Comparison of ENCODE assay signal across 1 cellular context in the genomic region with DNA sequence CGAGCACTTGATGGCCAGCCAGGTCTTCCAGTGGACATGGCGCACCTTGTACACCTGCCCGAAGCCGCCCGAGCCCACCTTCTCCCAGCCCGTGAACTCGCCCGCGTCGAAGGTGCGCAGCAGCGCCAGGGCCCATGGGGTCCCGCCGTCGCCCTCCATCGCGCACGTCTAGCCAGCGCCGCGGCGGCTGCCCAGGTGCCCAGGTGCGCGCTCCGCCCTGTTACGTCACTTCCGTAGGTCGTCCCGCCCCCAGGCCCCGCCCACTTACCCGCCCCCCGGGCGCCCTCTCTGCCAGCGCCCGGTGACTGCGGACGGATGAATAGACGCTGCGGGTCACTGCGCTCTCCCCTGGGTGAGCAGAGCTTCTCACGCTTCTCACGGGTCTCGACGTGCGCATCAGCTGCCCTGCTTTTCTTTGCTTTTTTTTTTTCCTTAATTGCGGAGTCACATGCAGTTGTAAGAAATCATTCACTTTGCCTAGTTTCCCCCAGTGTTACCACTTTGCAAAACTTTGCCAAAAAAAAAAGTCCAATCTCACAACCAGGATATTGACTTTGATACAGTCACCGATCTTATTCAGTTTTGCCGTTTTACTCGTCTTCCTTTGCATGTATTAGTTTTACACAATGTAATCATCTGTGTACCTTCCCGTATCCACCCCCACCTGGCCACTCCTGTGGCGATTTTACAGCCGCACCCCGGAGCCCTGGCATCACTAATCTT.
TF ChIP-seq lines count a peak whose summit lies in the region.

Gene RIPK4, minus strand, starts transcription at position 170 of the 723 bp plus-strand sequence. Its CDS starts 11 bp downstream, at position 159.

TF ChIP-seq in HepG2, 621 proteins besides CTCF, POLR2A, EP300 and RAD21 (continued from another document and continues in another):
- TF ChIP-seq, protein P1, sequence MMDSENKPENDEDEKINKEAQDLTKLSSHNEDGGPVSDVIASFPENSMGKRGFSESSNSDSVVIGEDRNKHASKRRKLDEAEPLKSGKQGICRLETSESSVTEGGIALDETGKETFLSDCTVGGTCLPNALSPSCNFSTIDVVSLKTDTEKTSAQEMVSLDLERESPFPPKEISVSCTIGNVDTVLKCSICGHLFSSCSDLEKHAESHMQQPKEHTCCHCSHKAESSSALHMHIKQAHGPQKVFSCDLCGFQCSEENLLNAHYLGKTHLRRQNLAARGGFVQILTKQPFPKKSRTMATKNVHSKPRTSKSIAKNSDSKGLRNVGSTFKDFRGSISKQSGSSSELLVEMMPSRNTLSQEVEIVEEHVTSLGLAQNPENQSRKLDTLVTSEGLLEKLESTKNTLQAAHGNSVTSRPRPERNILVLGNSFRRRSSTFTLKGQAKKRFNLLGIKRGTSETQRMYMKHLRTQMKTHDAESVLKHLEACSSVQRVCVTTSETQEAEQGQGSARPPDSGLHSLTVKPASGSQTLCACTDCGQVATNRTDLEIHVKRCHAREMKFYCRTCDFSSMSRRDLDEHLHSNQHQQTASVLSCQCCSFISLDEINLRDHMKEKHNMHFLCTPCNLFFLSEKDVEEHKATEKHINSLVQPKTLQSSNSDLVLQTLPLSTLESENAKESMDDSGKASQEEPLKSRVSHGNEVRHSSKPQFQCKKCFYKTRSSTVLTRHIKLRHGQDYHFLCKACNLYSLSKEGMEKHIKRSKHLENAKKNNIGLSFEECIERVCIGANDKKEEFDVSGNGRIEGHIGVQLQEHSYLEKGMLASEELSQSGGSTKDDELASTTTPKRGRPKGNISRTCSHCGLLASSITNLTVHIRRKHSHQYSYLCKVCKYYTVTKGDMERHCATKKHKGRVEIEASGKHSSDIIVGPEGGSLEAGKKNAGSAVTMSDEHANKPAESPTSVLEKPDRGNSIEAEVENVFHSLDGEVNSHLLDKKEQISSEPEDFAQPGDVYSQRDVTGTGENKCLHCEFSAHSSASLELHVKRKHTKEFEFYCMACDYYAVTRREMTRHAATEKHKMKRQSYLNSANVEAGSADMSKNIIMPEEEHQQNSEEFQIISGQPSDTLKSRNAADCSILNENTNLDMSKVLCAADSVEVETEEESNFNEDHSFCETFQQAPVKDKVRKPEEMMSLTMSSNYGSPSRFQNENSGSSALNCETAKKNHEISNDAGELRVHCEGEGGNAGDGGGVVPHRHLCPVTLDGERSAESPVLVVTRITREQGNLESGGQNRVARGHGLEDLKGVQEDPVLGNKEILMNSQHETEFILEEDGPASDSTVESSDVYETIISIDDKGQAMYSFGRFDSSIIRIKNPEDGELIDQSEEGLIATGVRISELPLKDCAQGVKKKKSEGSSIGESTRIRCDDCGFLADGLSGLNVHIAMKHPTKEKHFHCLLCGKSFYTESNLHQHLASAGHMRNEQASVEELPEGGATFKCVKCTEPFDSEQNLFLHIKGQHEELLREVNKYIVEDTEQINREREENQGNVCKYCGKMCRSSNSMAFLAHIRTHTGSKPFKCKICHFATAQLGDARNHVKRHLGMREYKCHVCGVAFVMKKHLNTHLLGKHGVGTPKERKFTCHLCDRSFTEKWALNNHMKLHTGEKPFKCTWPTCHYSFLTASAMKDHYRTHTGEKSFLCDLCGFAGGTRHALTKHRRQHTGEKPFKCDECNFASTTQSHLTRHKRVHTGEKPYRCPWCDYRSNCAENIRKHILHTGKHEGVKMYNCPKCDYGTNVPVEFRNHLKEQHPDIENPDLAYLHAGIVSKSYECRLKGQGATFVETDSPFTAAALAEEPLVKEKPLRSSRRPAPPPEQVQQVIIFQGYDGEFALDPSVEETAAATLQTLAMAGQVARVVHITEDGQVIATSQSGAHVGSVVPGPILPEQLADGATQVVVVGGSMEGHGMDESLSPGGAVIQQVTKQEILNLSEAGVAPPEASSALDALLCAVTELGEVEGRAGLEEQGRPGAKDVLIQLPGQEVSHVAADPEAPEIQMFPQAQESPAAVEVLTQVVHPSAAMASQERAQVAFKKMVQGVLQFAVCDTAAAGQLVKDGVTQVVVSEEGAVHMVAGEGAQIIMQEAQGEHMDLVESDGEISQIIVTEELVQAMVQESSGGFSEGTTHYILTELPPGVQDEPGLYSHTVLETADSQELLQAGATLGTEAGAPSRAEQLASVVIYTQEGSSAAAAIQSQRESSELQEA (CRISPR knock-in tag; IDR thresholded peaks at IDR 0.05; ENCODE audit: not compliant biosample characterization) = no peak
- TF ChIP-seq PLRG1 (conservative IDR thresholded peaks at IDR 0.05) = no peak
- no peak for TF ChIP-seq WIZ (CRISPR knock-in tag; IDR thresholded peaks at IDR 0.05)
- no peak for TF ChIP-seq CCAR2 (optimal IDR thresholded peaks at IDR 0.05; ENCODE audit: low read depth, low read length)
- TF ChIP-seq HMGXB4 (CRISPR knock-in tag; IDR thresholded peaks at IDR 0.05; ENCODE audit: borderline replicate concordance in 1 of 2, low read depth in 1 of 2) = peak in 1 of 2 experiments; percentile 39; a peak in 1 of 4 replicates
- TF ChIP-seq, protein P2, sequence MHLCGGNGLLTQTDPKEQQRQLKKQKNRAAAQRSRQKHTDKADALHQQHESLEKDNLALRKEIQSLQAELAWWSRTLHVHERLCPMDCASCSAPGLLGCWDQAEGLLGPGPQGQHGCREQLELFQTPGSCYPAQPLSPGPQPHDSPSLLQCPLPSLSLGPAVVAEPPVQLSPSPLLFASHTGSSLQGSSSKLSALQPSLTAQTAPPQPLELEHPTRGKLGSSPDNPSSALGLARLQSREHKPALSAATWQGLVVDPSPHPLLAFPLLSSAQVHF (CRISPR knock-in tag; IDR thresholded peaks at IDR 0.05) = no peak
- no peak for TF ChIP-seq ZNF274 (CRISPR knock-in tag; IDR thresholded peaks at IDR 0.05)
- peak; percentile 74; the same call in 1 of the 2 replicates for TF ChIP-seq YEATS4 (CRISPR knock-in tag; IDR thresholded peaks at IDR 0.05; ENCODE audit: borderline replicate concordance)
- no peak for TF ChIP-seq SAFB2 (CRISPR knock-in tag; IDR thresholded peaks at IDR 0.05; ENCODE audit: borderline replicate concordance, low read depth)
- peak; percentile 21; the same call in 1 of the 2 replicates for TF ChIP-seq KMT2B (CRISPR knock-in tag; IDR thresholded peaks at IDR 0.05)
- TF ChIP-seq MXD1 (CRISPR knock-in tag; IDR thresholded peaks at IDR 0.05) = 0 out of 2 replicates have a peak, but pooled peaks have one; percentile 33
- TF ChIP-seq SOX5 (CRISPR knock-in tag; IDR thresholded peaks at IDR 0.05; ENCODE audit: borderline replicate concordance) = peak; percentile 14; the same call in 1 of the 2 replicates
- TF ChIP-seq TOE1 (CRISPR knock-in tag; IDR thresholded peaks at IDR 0.05) = no peak
- no peak for TF ChIP-seq ZNF761 (CRISPR knock-in tag; conservative IDR thresholded peaks at IDR 0.05)
- TF ChIP-seq, protein P3, sequence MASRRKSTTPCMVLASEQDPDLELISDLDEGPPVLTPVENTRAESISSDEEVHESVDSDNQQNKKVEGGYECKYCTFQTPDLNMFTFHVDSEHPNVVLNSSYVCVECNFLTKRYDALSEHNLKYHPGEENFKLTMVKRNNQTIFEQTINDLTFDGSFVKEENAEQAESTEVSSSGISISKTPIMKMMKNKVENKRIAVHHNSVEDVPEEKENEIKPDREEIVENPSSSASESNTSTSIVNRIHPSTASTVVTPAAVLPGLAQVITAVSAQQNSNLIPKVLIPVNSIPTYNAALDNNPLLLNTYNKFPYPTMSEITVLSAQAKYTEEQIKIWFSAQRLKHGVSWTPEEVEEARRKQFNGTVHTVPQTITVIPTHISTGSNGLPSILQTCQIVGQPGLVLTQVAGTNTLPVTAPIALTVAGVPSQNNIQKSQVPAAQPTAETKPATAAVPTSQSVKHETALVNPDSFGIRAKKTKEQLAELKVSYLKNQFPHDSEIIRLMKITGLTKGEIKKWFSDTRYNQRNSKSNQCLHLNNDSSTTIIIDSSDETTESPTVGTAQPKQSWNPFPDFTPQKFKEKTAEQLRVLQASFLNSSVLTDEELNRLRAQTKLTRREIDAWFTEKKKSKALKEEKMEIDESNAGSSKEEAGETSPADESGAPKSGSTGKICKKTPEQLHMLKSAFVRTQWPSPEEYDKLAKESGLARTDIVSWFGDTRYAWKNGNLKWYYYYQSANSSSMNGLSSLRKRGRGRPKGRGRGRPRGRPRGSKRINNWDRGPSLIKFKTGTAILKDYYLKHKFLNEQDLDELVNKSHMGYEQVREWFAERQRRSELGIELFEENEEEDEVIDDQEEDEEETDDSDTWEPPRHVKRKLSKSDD (CRISPR knock-in tag; IDR thresholded peaks at IDR 0.05; ENCODE audit: low read depth) = no peak
- TF ChIP-seq ZNF644 (CRISPR knock-in tag; IDR thresholded peaks at IDR 0.05; ENCODE audit: low read depth) = no peak
- TF ChIP-seq, protein P4, sequence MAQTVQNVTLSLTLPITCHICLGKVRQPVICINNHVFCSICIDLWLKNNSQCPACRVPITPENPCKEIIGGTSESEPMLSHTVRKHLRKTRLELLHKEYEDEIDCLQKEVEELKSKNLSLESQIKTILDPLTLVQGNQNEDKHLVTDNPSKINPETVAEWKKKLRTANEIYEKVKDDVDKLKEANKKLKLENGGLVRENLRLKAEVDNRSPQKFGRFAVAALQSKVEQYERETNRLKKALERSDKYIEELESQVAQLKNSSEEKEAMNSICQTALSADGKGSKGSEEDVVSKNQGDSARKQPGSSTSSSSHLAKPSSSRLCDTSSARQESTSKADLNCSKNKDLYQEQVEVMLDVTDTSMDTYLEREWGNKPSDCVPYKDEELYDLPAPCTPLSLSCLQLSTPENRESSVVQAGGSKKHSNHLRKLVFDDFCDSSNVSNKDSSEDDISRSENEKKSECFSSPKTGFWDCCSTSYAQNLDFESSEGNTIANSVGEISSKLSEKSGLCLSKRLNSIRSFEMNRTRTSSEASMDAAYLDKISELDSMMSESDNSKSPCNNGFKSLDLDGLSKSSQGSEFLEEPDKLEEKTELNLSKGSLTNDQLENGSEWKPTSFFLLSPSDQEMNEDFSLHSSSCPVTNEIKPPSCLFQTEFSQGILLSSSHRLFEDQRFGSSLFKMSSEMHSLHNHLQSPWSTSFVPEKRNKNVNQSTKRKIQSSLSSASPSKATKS (CRISPR knock-in tag; IDR thresholded peaks at IDR 0.05) = no peak
- no peak for TF ChIP-seq NFE2L1 (CRISPR knock-in tag; IDR thresholded peaks at IDR 0.05; ENCODE audit: borderline replicate concordance)
- no peak for TF ChIP-seq ZNF318 (CRISPR knock-in tag; IDR thresholded peaks at IDR 0.05)
- no peak for TF ChIP-seq FOXM1 (CRISPR knock-in tag; IDR thresholded peaks at IDR 0.05)
